Comparison of ENCODE assay signal across 17 cellular contexts in genomic region chr4:140829825-140830224, GRCh38.
DNase-seq lines count a peak whose midpoint lies in the region; ATAC-seq and TF ChIP-seq lines count a peak whose summit lies in the region.
"Had no signal": no experiment of that assay in that cellular context is flagged by ENCODE, and none has a peak within 500 bp of the region (broad histone marks: within the 10 kb centered on the region; RNA-seq: fewer than 3 reads in every experiment).

No MANE protein-coding gene starts in this region.

- H3K27me3 ChIP-seq in GM06990 (replicated peaks; ENCODE audit: control insufficient read depth, insufficient read depth, low read length) = no peaks in the 10 kb centered on the region
- H3K27me3 ChIP-seq: right lobe of liver, vagina had no signal

- H3K36me3 ChIP-seq in GM06990 (ENCODE audit: control insufficient read depth, insufficient read depth, low read length) = no peaks in the 10 kb centered on the region
- H3K36me3 ChIP-seq: right lobe of liver, SJSA1, vagina had no signal

- ATAC-seq in GM19351 (IDR thresholded peaks at IDR 0.05; ENCODE audit: unreplicated experiment) = peak; percentile 85
- peak; percentile 89 for ATAC-seq in HG02642 (IDR thresholded peaks at IDR 0.05; ENCODE audit: poor library complexity, unreplicated experiment)
- peak; percentile 98 for ATAC-seq in HG03378 (IDR thresholded peaks at IDR 0.05; ENCODE audit: unreplicated experiment)
- ATAC-seq: K562 had no signal

- no peak for TF ChIP-seq CTCF in GM06990 (IDR thresholded peaks at IDR 0.05; ENCODE audit: insufficient read depth, low read length, poor library complexity, severe bottlenecking)

- DNase-seq in GM06990 (ENCODE audit: extremely low read depth, insufficient read length) (peak; percentile 65), AML-193 (lab: John Stamatoyannopoulos, UW) (no peak), medulla oblongata (ENCODE audit: extremely low spot score) (no peak), T-helper 1 cell (no peak)
- DNase-seq in stimulated activated CD4-positive, alpha-beta T cell treated with anti-CD3 and anti-CD28 coated beads, Interleukin-4, amount 100 ng/mL, for 4 hours = no peak
- DNase-seq: activated CD4-positive, CD25-positive, alpha-beta regulatory T cell treated with anti-CD3 and anti-CD28 coated beads, Interleukin-2, amount 50 U/mL, for 72 hours; activated effector memory CD4-positive, alpha-beta T cell treated with anti-CD3 and anti-CD28 coated beads, Interleukin-2, amount 50 U/mL, for 16 hours; central memory CD4-positive, alpha-beta T cell; DMS153; NCI-H510A; right lobe of liver had no signal

- H3K4me3 ChIP-seq in GM06990 (replicated peaks; ENCODE audit: low read depth, low read length) = no peak overlapping the region
- H3K4me3 ChIP-seq: K562, right lobe of liver, SJSA1, vagina had no signal
